6 cellular contexts compared by ENCODE assay signal in the genomic region with DNA sequence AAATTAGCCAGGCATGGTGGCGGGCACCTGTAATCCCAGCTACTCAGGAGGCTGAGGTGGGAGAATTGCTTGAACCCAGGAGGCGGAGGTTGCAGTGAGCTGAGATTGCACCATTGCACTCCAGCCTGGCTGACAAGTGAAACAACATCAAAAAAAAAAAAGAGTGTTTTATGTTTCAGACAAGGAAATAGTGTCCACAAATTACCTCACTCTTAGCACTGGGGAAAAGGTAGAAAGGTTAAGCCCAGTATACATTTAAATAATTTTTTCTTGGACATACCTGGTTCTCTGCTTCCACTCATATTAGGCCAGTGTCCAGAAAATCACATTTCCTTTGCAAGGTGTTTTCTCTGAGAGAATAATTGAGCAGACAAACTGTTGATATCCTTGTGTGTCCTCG. TPM values are rescaled to one million over a fixed set of nuclear protein-coding genes. Genes with fewer than 3 reads are reported as not detected.
"Had no signal": no experiment of that assay in that cellular context is flagged by ENCODE, and none has a peak within 500 bp of the region (broad histone marks: within the 10 kb centered on the region; RNA-seq: fewer than 3 reads in every experiment).

No MANE protein-coding gene starts in this region.

RNA-seq across cellular contexts. Expression of a gene that starts 25.4 kb away (rescaled TPM):
- total RNA-seq: HepG2, HT-29, HT1080, IMR-90, K562 had no signal
- polyA plus RNA-seq: HepG2, IMR-90 had no signal

RNA-seq across cellular contexts. Expression of a gene that starts 30.8 kb away (rescaled TPM):
- total RNA-seq: HepG2, HT-29, HT1080, IMR-90 had no signal
- polyA plus RNA-seq: HepG2, IgD-negative memory B cell, IMR-90, K562 had no signal
